In the genomic region with DNA sequence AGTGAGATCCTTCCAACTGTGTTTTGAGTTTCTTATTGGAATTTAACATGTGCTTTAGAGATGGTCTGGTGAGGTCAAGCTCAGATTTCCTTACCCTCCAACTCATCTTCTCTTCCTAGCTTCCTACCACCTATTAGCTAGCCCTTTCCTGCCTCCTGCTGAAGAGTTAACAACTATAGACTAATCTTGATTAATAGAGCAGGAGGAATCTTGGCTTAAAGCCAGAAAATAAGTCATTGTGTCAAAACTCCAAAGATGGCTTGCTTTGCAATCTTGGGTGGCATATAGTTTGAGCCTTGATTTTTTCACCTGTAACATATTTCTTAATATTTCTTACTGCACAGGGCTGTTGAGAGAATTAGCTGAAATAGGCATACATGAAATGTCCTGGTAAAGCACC, we compare ENCODE assay signal across 17 cellular contexts. TPM values are rescaled to one million over a fixed set of nuclear protein-coding genes. Genes with fewer than 3 reads are reported as not detected.
DNase-seq lines count a peak whose midpoint lies in the region; ATAC-seq and TF ChIP-seq lines count a peak whose summit lies in the region.
"Had no signal": no experiment of that assay in that cellular context is flagged by ENCODE, and none has a peak within 500 bp of the region (broad histone marks: within the 10 kb centered on the region; RNA-seq: fewer than 3 reads in every experiment).

No MANE protein-coding gene starts in this region.

- TF ChIP-seq CTCF in SK-N-SH (IDR thresholded peaks at IDR 0.05), result no peak

- H3K9ac ChIP-seq in SK-N-SH, result no peak overlapping the region

- H4K20me1 ChIP-seq in SK-N-SH (ENCODE audit: insufficient read depth), result no peaks in the 10 kb centered on the region

- H3F3A ChIP-seq in SK-N-SH (replicated peaks; ENCODE audit: insufficient read depth), result peaks cover 9% of the 10 kb centered on the region

- DNase-seq in SK-N-SH (no peak), NCI-H460 (ENCODE audit: extremely low read depth, low read depth) (peak; percentile 55), dermis blood vessel endothelial cell (peak; percentile 45), renal cortical epithelial cell (ENCODE audit: low read depth) (peak; percentile 25), NCI-H2081 (lab: John Stamatoyannopoulos, UW) (no peak), NCI-H1436 treated with DMSO at 0.1 percent for 48 hours (lab: John Stamatoyannopoulos, UW) (no peak)
- DNase-seq: ACHN; CD4-positive, alpha-beta T cell; DND-41; NCI-H1417 treated with DMSO at 0.1 percent for 48 hours; NCI-H2107; NCI-H446 treated with DMSO at 0.1 percent for 48 hours had no signal

- H3K4me2 ChIP-seq in SK-N-SH, result no peak overlapping the region

- H3K79me2 ChIP-seq in SK-N-SH (ENCODE audit: insufficient read depth), result no peaks in the 10 kb centered on the region

- no peaks in the 10 kb centered on the region; a peak in 2 of 4 replicates for H3K4me1 ChIP-seq in SK-N-SH (ENCODE audit: control insufficient read depth in 1 of 2, insufficient read depth in 2 of 2, low read depth in 1 of 2, low read length in 1 of 2)

- peaks cover 21% of the 10 kb centered on the region; the same call in 1 of the 2 replicates for H3K9me3 ChIP-seq in SK-N-SH

- no peaks in the 10 kb centered on the region for H3K27me3 ChIP-seq in SK-N-SH (ENCODE audit: insufficient read depth)

- TF ChIP-seq EP300 in SK-N-SH (IDR thresholded peaks at IDR 0.05; ENCODE audit: borderline replicate concordance in 1 of 2, low read depth in 1 of 2, low read length in 1 of 2), result no peak

- no peak for ATAC-seq in SK-N-SH treated with all-trans-retinoic acid at 6 μM for 48 hours

- POLR2A ChIA-PET in SK-N-SH (lab: Yijun Ruan, JAX), result no interaction called here

- H3K9me2 ChIP-seq in SK-N-SH, result no peaks in the 10 kb centered on the region

- H3K27ac ChIP-seq in SK-N-SH (ENCODE audit: low read depth in 2 of 2, low read length in 1 of 2), result no peak overlapping the region
- H3K27ac ChIP-seq: SK-N-MC had no signal

- CTCF ChIA-PET in SK-N-SH (lab: Yijun Ruan, JAX), result no interaction called here

- no peak overlapping the region for H3K4me3 ChIP-seq in SK-N-SH (ENCODE audit: low read depth in 2 of 2, low read length in 1 of 2)
- H3K4me3 ChIP-seq: SK-N-MC had no signal

- no peak overlapping the region for H2AFZ ChIP-seq in SK-N-SH (ENCODE audit: low read depth)

- TF ChIP-seq RAD21 in SK-N-SH (IDR thresholded peaks at IDR 0.05; ENCODE audit: low read length), result no peak

- H3K36me3 ChIP-seq in SK-N-SH (replicated peaks in 1 of 2; ENCODE audit: control insufficient read depth in 1 of 2, insufficient read depth in 2 of 2, low read length in 1 of 2), result no peaks in the 10 kb centered on the region

TF ChIP-seq in SK-N-SH, 30 proteins besides CTCF, POLR2A, EP300 and RAD21 (continues in another document):
- TF ChIP-seq, protein P1, sequence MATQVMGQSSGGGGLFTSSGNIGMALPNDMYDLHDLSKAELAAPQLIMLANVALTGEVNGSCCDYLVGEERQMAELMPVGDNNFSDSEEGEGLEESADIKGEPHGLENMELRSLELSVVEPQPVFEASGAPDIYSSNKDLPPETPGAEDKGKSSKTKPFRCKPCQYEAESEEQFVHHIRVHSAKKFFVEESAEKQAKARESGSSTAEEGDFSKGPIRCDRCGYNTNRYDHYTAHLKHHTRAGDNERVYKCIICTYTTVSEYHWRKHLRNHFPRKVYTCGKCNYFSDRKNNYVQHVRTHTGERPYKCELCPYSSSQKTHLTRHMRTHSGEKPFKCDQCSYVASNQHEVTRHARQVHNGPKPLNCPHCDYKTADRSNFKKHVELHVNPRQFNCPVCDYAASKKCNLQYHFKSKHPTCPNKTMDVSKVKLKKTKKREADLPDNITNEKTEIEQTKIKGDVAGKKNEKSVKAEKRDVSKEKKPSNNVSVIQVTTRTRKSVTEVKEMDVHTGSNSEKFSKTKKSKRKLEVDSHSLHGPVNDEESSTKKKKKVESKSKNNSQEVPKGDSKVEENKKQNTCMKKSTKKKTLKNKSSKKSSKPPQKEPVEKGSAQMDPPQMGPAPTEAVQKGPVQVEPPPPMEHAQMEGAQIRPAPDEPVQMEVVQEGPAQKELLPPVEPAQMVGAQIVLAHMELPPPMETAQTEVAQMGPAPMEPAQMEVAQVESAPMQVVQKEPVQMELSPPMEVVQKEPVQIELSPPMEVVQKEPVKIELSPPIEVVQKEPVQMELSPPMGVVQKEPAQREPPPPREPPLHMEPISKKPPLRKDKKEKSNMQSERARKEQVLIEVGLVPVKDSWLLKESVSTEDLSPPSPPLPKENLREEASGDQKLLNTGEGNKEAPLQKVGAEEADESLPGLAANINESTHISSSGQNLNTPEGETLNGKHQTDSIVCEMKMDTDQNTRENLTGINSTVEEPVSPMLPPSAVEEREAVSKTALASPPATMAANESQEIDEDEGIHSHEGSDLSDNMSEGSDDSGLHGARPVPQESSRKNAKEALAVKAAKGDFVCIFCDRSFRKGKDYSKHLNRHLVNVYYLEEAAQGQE (IDR thresholded peaks at IDR 0.05; ENCODE audit: low read depth, low read length), result no peak
- TF ChIP-seq, protein P2, sequence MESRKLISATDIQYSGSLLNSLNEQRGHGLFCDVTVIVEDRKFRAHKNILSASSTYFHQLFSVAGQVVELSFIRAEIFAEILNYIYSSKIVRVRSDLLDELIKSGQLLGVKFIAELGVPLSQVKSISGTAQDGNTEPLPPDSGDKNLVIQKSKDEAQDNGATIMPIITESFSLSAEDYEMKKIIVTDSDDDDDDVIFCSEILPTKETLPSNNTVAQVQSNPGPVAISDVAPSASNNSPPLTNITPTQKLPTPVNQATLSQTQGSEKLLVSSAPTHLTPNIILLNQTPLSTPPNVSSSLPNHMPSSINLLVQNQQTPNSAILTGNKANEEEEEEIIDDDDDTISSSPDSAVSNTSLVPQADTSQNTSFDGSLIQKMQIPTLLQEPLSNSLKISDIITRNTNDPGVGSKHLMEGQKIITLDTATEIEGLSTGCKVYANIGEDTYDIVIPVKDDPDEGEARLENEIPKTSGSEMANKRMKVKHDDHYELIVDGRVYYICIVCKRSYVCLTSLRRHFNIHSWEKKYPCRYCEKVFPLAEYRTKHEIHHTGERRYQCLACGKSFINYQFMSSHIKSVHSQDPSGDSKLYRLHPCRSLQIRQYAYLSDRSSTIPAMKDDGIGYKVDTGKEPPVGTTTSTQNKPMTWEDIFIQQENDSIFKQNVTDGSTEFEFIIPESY (IDR thresholded peaks at IDR 0.05; ENCODE audit: borderline replicate concordance, low read depth), result no peak

TF ChIP-seq in SK-N-SH treated with all-trans-retinoic acid at 6 μM for 48 hours, 23 proteins besides CTCF, POLR2A, EP300 and RAD21 (continues in another document):
- TF ChIP-seq ZNF8 (CRISPR knock-in tag; IDR thresholded peaks at IDR 0.05), result no peak
- TF ChIP-seq GLIS3 (CRISPR knock-in tag; IDR thresholded peaks at IDR 0.05), result no peak
- TF ChIP-seq, protein P3, sequence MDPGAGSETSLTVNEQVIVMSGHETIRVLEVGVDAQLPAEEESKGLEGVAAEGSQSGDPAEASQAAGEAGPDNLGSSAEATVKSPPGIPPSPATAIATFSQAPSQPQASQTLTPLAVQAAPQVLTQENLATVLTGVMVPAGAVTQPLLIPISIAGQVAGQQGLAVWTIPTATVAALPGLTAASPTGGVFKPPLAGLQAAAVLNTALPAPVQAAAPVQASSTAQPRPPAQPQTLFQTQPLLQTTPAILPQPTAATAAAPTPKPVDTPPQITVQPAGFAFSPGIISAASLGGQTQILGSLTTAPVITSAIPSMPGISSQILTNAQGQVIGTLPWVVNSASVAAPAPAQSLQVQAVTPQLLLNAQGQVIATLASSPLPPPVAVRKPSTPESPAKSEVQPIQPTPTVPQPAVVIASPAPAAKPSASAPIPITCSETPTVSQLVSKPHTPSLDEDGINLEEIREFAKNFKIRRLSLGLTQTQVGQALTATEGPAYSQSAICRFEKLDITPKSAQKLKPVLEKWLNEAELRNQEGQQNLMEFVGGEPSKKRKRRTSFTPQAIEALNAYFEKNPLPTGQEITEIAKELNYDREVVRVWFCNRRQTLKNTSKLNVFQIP (CRISPR knock-in tag; IDR thresholded peaks at IDR 0.05; ENCODE audit: borderline replicate concordance, low read depth), result no peak
- TF ChIP-seq ZNF565 (CRISPR knock-in tag; conservative IDR thresholded peaks at IDR 0.05; ENCODE audit: low read depth), result no peak
- no peak for TF ChIP-seq ESRRG (CRISPR knock-in tag; IDR thresholded peaks at IDR 0.05)
- TF ChIP-seq PPARA (CRISPR knock-in tag; IDR thresholded peaks at IDR 0.05; ENCODE audit: borderline replicate concordance), result no peak
- no peak for TF ChIP-seq ZFP3 (CRISPR knock-in tag; IDR thresholded peaks at IDR 0.05)
- TF ChIP-seq ISL1 (CRISPR knock-in tag; IDR thresholded peaks at IDR 0.05), result no peak
- no peak for TF ChIP-seq ZFP30 (CRISPR knock-in tag; IDR thresholded peaks at IDR 0.05)
- TF ChIP-seq, protein P4, sequence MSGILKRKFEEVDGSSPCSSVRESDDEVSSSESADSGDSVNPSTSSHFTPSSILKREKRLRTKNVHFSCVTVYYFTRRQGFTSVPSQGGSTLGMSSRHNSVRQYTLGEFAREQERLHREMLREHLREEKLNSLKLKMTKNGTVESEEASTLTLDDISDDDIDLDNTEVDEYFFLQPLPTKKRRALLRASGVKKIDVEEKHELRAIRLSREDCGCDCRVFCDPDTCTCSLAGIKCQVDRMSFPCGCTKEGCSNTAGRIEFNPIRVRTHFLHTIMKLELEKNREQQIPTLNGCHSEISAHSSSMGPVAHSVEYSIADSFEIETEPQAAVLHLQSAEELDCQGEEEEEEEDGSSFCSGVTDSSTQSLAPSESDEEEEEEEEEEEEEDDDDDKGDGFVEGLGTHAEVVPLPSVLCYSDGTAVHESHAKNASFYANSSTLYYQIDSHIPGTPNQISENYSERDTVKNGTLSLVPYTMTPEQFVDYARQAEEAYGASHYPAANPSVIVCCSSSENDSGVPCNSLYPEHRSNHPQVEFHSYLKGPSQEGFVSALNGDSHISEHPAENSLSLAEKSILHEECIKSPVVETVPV (CRISPR knock-in tag; IDR thresholded peaks at IDR 0.05), result no peak
- no peak for TF ChIP-seq ARNTL (CRISPR knock-in tag; IDR thresholded peaks at IDR 0.05; ENCODE audit: borderline replicate concordance, low read depth)
- TF ChIP-seq TCF4 (CRISPR knock-in tag; IDR thresholded peaks at IDR 0.05; ENCODE audit: borderline replicate concordance), result no peak

RNA-seq across cellular contexts. Expression of a gene that starts 27.3 kb away (rescaled TPM):
- polyA plus RNA-seq in SK-N-SH (2012; rRNA removed), result 0.10 and 0.16 TPM in 2 replicates
- 0.05 and 0.08 TPM in 2 replicates for polyA plus RNA-seq in SK-N-SH (2012; cell fraction: cytosol; rRNA removed)
- polyA plus RNA-seq in SK-N-SH (2012; cell fraction: nucleus; rRNA removed), result 0.68 and 1.3 TPM in 2 replicates
- not detected in 2 replicates for total RNA-seq in NCI-H460 (2014; rRNA removed; shearing (Covaris generic))
- not detected in 2 replicates for polyA plus RNA-seq in NCI-H460 (2014; cell fraction: nucleus; rRNA removed)
- total RNA-seq in dermis blood vessel endothelial cell (0.51 and 1.7 TPM in 2 replicates), renal cortical epithelial cell (0.60 and 0.87 TPM in 2 replicates)
- total RNA-seq: H4; OCI-LY7; T-helper 1 cell treated with Interleukin-12 subunit alpha and Interleukin-12 subunit beta and Interleukin-4 antibody, amounts not matched to agents 30 ng/mL and 1 ng/mL, for 36 hours had no signal

Comparison
In these comparisons a context has a peak if more than half of its experiments do, and no peak if none do; other contexts are left out.
1. DNase-seq: peak in NCI-H460 (single experiment), dermis blood vessel endothelial cell (single experiment) and renal cortical epithelial cell (single experiment); none in SK-N-SH (single experiment), NCI-H2081 (0 of 2) and NCI-H1436 treated with DMSO at 0.1 percent for 48 hours (single experiment).